In genomic region chr3:51673802-51674654, GRCh38 we compare ENCODE assay signal across 15 cellular contexts. TPM values are rescaled to one million over a fixed set of nuclear protein-coding genes. Genes with fewer than 3 reads are reported as not detected.
DNase-seq lines count a peak whose midpoint lies in the region; ATAC-seq and TF ChIP-seq lines count a peak whose summit lies in the region.
"Had no signal": no experiment of that assay in that cellular context is flagged by ENCODE, and none has a peak within 500 bp of the region (broad histone marks: within the 10 kb centered on the region; RNA-seq: fewer than 3 reads in every experiment).

No MANE protein-coding gene starts in this region.

- TF ChIP-seq CTCF in cardiac muscle cell (IDR thresholded peaks at IDR 0.05; ENCODE audit: low read depth, low read length) (no peak), stomach (IDR thresholded peaks at IDR 0.05) (no peak)

- intact Hi-C loops in left cardiac atrium (cut with DNase I) = no loop called here
- intact Hi-C loops in activated T-helper 1 cell treated with anti-CD3 and anti-CD28 coated beads, Interleukin-12 subunit alpha, Interleukin-12 subunit beta, Interleukin-2, Interleukin-4 antibody, amounts not matched to agents 30 ng/mL and 10 ng/mL and 1 ng/mL, durations not matched to agents 14 hours and 24 hours and 36 hours (cut with micrococcal nuclease) = loop anchor here (5.0 kb wide), 1 partner anchor 383 kb away; the partner anchor contains the start of gene DUSP7
- intact Hi-C loops in stomach (cut with DNase I; ENCODE audit: low total_unique reads) = no loop called here

- DNase-seq in cardiac muscle cell (ENCODE audit: low read depth in 1 of 2, low spot score in 1 of 2) (no peak), left cardiac atrium (no peak), memory B cell (ENCODE audit: low spot score in 2 of 2) (no peak), stomach (peak; percentile 24), NCI-H2081 treated with DMSO at 0.1 percent for 48 hours (lab: John Stamatoyannopoulos, UW) (no peak), MV-4-11 (lab: John Stamatoyannopoulos, UW) (no peak)
- no peak for DNase-seq in activated T-helper 1 cell treated with anti-CD3 and anti-CD28 coated beads, Interleukin-12 subunit alpha, Interleukin-12 subunit beta, Interleukin-2, Interleukin-4 antibody, amounts not matched to agents 30 ng/mL and 10 ng/mL and 1 ng/mL, durations not matched to agents 14 hours and 24 hours and 36 hours (ENCODE audit: low spot score)
- DNase-seq: activated CD4-positive, alpha-beta T cell treated with anti-CD3 and anti-CD28 coated beads for 4 hours; amygdala; gastrocnemius medialis; GDM1; islet precursor cell had no signal

- peaks cover 17% of the 10 kb centered on the region for H3K4me1 ChIP-seq in cardiac muscle cell (ENCODE audit: low read depth)
- peaks cover 38 to 80% (median 59%) of the 10 kb centered on the region in 4 donors for H3K4me1 ChIP-seq in stomach

- H3K4me3 ChIP-seq in cardiac muscle cell = no peak overlapping the region
- no peak overlapping the region for H3K4me3 ChIP-seq in stomach
- H3K4me3 ChIP-seq: gastrocnemius medialis, right atrium auricular region had no signal

- no peaks in the 10 kb centered on the region for H3K27me3 Mint-ChIP-seq in activated T-helper 1 cell treated with anti-CD3 and anti-CD28 coated beads, Interleukin-12 subunit alpha, Interleukin-12 subunit beta, Interleukin-2, Interleukin-4 antibody, amounts not matched to agents 30 ng/mL and 10 ng/mL and 1 ng/mL, durations not matched to agents 14 hours and 24 hours and 36 hours (ENCODE audit: insufficient read depth)
- H3K27me3 Mint-ChIP-seq in memory B cell = no peaks in the 10 kb centered on the region

- ATAC-seq in left cardiac atrium = no peak
- no peak for ATAC-seq in memory B cell (ENCODE audit: low read depth)
- no peak for ATAC-seq in HG03196 (IDR thresholded peaks at IDR 0.05; ENCODE audit: unreplicated experiment)
- ATAC-seq: gastrocnemius medialis had no signal

- H3K9me3 ChIP-seq in cardiac muscle cell (ENCODE audit: low read depth) (no peaks in the 10 kb centered on the region), stomach (no peaks in the 10 kb centered on the region)
- H3K9me3 ChIP-seq: gastrocnemius medialis, right atrium auricular region had no signal

- WGBS in stomach, 5 donors = 86 to 94% (median 89%) methylated on average over 14 of the region's 14 CpGs

- H3K9me3 Mint-ChIP-seq in activated T-helper 1 cell treated with anti-CD3 and anti-CD28 coated beads, Interleukin-12 subunit alpha, Interleukin-12 subunit beta, Interleukin-2, Interleukin-4 antibody, amounts not matched to agents 30 ng/mL and 10 ng/mL and 1 ng/mL, durations not matched to agents 14 hours and 24 hours and 36 hours = no peaks in the 10 kb centered on the region
- no peaks in the 10 kb centered on the region for H3K9me3 Mint-ChIP-seq in memory B cell

- H3K27ac ChIP-seq in cardiac muscle cell = peak overlapping the region; percentile 39
- peak overlapping the region in 1 of 5 donors; percentile 46 for H3K27ac ChIP-seq in stomach
- H3K27ac ChIP-seq: C4-2B, right atrium auricular region had no signal

- TF ChIP-seq EP300 in stomach (IDR thresholded peaks at IDR 0.05) = no peak

- TF ChIP-seq POLR2A in stomach (IDR thresholded peaks at IDR 0.05) = no peak

- H3K36me3 Mint-ChIP-seq in activated T-helper 1 cell treated with anti-CD3 and anti-CD28 coated beads, Interleukin-12 subunit alpha, Interleukin-12 subunit beta, Interleukin-2, Interleukin-4 antibody, amounts not matched to agents 30 ng/mL and 10 ng/mL and 1 ng/mL, durations not matched to agents 14 hours and 24 hours and 36 hours (ENCODE audit: low read depth) = peaks cover 22% of the 10 kb centered on the region
- peaks cover 9% of the 10 kb centered on the region for H3K36me3 Mint-ChIP-seq in memory B cell

- H3K36me3 ChIP-seq in cardiac muscle cell (no peaks in the 10 kb centered on the region), stomach (peaks cover 8 to 50% (median 46%) of the 10 kb centered on the region in 4 donors)
- H3K36me3 ChIP-seq: gastrocnemius medialis had no signal

- H3K27ac Mint-ChIP-seq in activated T-helper 1 cell treated with anti-CD3 and anti-CD28 coated beads, Interleukin-12 subunit alpha, Interleukin-12 subunit beta, Interleukin-2, Interleukin-4 antibody, amounts not matched to agents 30 ng/mL and 10 ng/mL and 1 ng/mL, durations not matched to agents 14 hours and 24 hours and 36 hours = peak overlapping the region; percentile 77
- peak overlapping the region; percentile 1 for H3K27ac Mint-ChIP-seq in memory B cell

- H3K4me3 Mint-ChIP-seq in activated T-helper 1 cell treated with anti-CD3 and anti-CD28 coated beads, Interleukin-12 subunit alpha, Interleukin-12 subunit beta, Interleukin-2, Interleukin-4 antibody, amounts not matched to agents 30 ng/mL and 10 ng/mL and 1 ng/mL, durations not matched to agents 14 hours and 24 hours and 36 hours = peak overlapping the region; percentile 76
- no peak overlapping the region for H3K4me3 Mint-ChIP-seq in memory B cell

- H3K27me3 ChIP-seq in cardiac muscle cell (no peaks in the 10 kb centered on the region), stomach (no peaks in the 10 kb centered on the region)
- H3K27me3 ChIP-seq: gastrocnemius medialis, right atrium auricular region had no signal

- peaks cover 84% of the 10 kb centered on the region for H3K4me1 Mint-ChIP-seq in activated T-helper 1 cell treated with anti-CD3 and anti-CD28 coated beads, Interleukin-12 subunit alpha, Interleukin-12 subunit beta, Interleukin-2, Interleukin-4 antibody, amounts not matched to agents 30 ng/mL and 10 ng/mL and 1 ng/mL, durations not matched to agents 14 hours and 24 hours and 36 hours (ENCODE audit: low read depth)
- H3K4me1 Mint-ChIP-seq in memory B cell = peaks cover 66% of the 10 kb centered on the region

RNA-seq across cellular contexts. Expression of gene TEX264, which starts 3.0 kb away (rescaled TPM):
- total RNA-seq in cardiac muscle cell (74.1 and 95.1 TPM in 2 replicates), left cardiac atrium (10 to 100 TPM; 44.1 TPM), stomach (10 to 100 TPM; 18.7 to 73.0 (median 34.3) TPM)
- polyA plus RNA-seq in cardiac muscle cell (71.9 and 83.9 TPM in 2 replicates), stomach (10 to 100 TPM; 34.5 to 60.1 (median 60.1) TPM)
- 50.3 and 52.0 TPM in 2 replicates for total RNA-seq in activated T-helper 1 cell treated with anti-CD3 and anti-CD28 coated beads, Interleukin-12 subunit alpha, Interleukin-12 subunit beta, Interleukin-2, Interleukin-4 antibody, amounts not matched to agents 30 ng/mL and 10 ng/mL and 1 ng/mL, durations not matched to agents 14 hours and 24 hours and 36 hours

RNA-seq across cellular contexts. Expression of gene GRM2, which starts 32.8 kb away (rescaled TPM):
- total RNA-seq in cardiac muscle cell (0.56 and 0.69 TPM in 2 replicates), left cardiac atrium (under 1 TPM; 0.15 to 0.50 TPM), stomach (under 1 TPM in 2 of 5 donors, not detected in 3; 0.37 to 0.58 TPM)
- polyA plus RNA-seq in cardiac muscle cell (0.39 TPM in 1 of 2 replicates, not detected in the other), stomach (under 1 TPM in 2 of 3 donors, not detected in 1; 0.06 to 0.15 TPM)
- total RNA-seq in activated T-helper 1 cell treated with anti-CD3 and anti-CD28 coated beads, Interleukin-12 subunit alpha, Interleukin-12 subunit beta, Interleukin-2, Interleukin-4 antibody, amounts not matched to agents 30 ng/mL and 10 ng/mL and 1 ng/mL, durations not matched to agents 14 hours and 24 hours and 36 hours = 0.96 and 1.0 TPM in 2 replicates
